In genomic region chr2:213763963-213764362, GRCh38 we compare ENCODE assay signal across 9 cellular contexts.
"Had no signal": no experiment of that assay in that cellular context is flagged by ENCODE, and none has a peak within 500 bp of the region (broad histone marks: within the 10 kb centered on the region; RNA-seq: fewer than 3 reads in every experiment).

No MANE protein-coding gene starts in this region.

- H3K9ac ChIP-seq: GM23248 had no signal

- ATAC-seq: HCT116 had no signal

- DNase-seq: GM23248, H7, HFFc6, Kasumi-1, KG1 had no signal

- H3K4me1 ChIP-seq: HAP-1 had no signal

- H3K9me3 Mint-ChIP-seq: HFFc6 had no signal

- H3K27ac ChIP-seq: GM23248, HL-60 had no signal

- H2AFZ ChIP-seq: GM23248 had no signal

- H3K27me3 Mint-ChIP-seq: IgD-negative memory B cell had no signal

- H3K36me3 ChIP-seq: HAP-1 had no signal

- H3K9me3 ChIP-seq: HAP-1 had no signal

- H3K4me3 ChIP-seq: GM23248, HAP-1 had no signal

- H3K27ac Mint-ChIP-seq: HFFc6, IgD-negative memory B cell had no signal

- H3K4me3 Mint-ChIP-seq: HFFc6, IgD-negative memory B cell had no signal
